ENCODE assay signal across 30 cellular contexts in the genomic region with DNA sequence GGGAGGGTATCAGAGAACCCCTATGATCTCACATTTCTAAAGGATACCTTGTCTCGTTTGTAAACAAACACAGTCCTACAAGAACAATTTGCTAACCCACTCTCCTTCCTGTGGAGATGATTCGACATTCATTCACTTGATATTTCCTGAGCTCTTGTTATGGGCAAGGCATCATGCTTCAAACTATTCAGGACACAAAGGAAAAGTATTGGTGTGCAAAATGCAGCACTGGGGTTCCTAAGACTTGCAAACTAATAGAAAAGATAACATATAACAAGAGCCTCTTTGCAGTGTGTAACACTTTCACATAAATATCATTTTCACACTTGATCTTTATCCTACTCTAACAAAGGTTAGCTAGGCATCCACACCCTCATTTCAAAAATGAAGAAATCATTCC.
"Had no signal": no experiment of that assay in that cellular context is flagged by ENCODE, and none has a peak within 500 bp of the region (broad histone marks: within the 10 kb centered on the region; RNA-seq: fewer than 3 reads in every experiment).

No MANE protein-coding gene starts in this region.

- H3K36me3 ChIP-seq: ascending aorta, cardiac muscle cell had no signal

- ATAC-seq: activated CD4-positive, alpha-beta T cell treated with anti-CD3 and anti-CD28 coated beads for 36 hours; activated CD4-positive, CD25-positive, alpha-beta regulatory T cell treated with anti-CD3 and anti-CD28 coated beads, Interleukin-2, amount 50 U/mL, for 24 hours; activated CD8-positive, alpha-beta memory T cell treated with anti-CD3 and anti-CD28 coated beads, Interleukin-2, amount 10 ng/mL, durations not matched to agents 7 days and 5 days; activated CD8-positive, alpha-beta T cell treated with anti-CD3 and anti-CD28 coated beads, Interleukin-2, amount 10 ng/mL, durations not matched to agents 7 days and 5 days; activated naive CD8-positive, alpha-beta T cell treated with anti-CD3 and anti-CD28 coated beads, Interleukin-2, amount 50 U/mL, for 24 hours had no signal

- DNase-seq: activated CD4-positive, alpha-beta memory T cell treated with anti-CD3 and anti-CD28 coated beads, Interleukin-2, amount 10 ng/mL, durations not matched to agents 7 days and 5 days; activated CD4-positive, alpha-beta T cell treated with anti-CD3 and anti-CD28 coated beads for 1 hour; activated CD4-positive, alpha-beta T cell treated with anti-CD3 and anti-CD28 coated beads for 36 hours; activated CD4-positive, alpha-beta T cell treated with anti-CD3 and anti-CD28 coated beads for 48 hours; activated CD4-positive, alpha-beta T cell treated with anti-CD3 and anti-CD28 coated beads, Interleukin-2, amount 10 ng/mL, durations not matched to agents 7 days and 5 days; activated CD4-positive, alpha-beta T cell treated with anti-CD3 and anti-CD28 coated beads, Interleukin-2, amount 50 U/mL, for 48 hours; activated CD4-positive, CD25-positive, alpha-beta regulatory T cell; activated CD8-positive, alpha-beta memory T cell treated with anti-CD3 and anti-CD28 coated beads for 24 hours; activated CD8-positive, alpha-beta memory T cell treated with anti-CD3 and anti-CD28 coated beads, Interleukin-2, amount 10 ng/mL, durations not matched to agents 7 days and 5 days; activated CD8-positive, alpha-beta memory T cell treated with anti-CD3 and anti-CD28 coated beads, Interleukin-2, amount 50 U/mL, for 48 hours; activated CD8-positive, alpha-beta T cell treated with anti-CD3 and anti-CD28 coated beads, Interleukin-2, amount 10 ng/mL, durations not matched to agents 7 days and 5 days; activated effector memory CD4-positive, alpha-beta T cell treated with Interleukin-2 at 50 U/mL for 16 hours; activated gamma-delta T cell; activated naive CD4-positive, alpha-beta T cell treated with anti-CD3 and anti-CD28 coated beads, Interleukin-2, amount 10 ng/mL, durations not matched to agents 7 days and 5 days; activated naive CD4-positive, alpha-beta T cell treated with Interleukin-2 at 50 U/mL for 16 hours; activated naive CD8-positive, alpha-beta T cell treated with anti-CD3 and anti-CD28 coated beads, Interleukin-2, amount 10 ng/mL, durations not matched to agents 7 days and 5 days; activated naive CD8-positive, alpha-beta T cell treated with anti-CD3 and anti-CD28 coated beads, Interleukin-2, amount 50 U/mL, for 24 hours; activated T-cell treated with anti-CD3 and anti-CD28 coated beads, Interleukin-2, amount 50 U/mL, for 24 hours; activated T-cell treated with anti-CD3 and anti-CD28 coated beads, Interleukin-2, amount 50 U/mL, for 48 hours; amygdala; anterior cingulate cortex; caudate nucleus; cerebellar nuclear complex; T-helper 1 cell; T-helper 2 cell; T-helper 9 cell had no signal

- H3K4me3 ChIP-seq: ascending aorta, cardiac muscle cell had no signal

- H3K27ac ChIP-seq: ascending aorta, cardiac muscle cell, VCaP had no signal

- H3K27me3 ChIP-seq: ascending aorta, cardiac muscle cell had no signal

- H3K9me3 ChIP-seq: ascending aorta had no signal
